Comparison of ENCODE assay signal across 9 cellular contexts in the genomic region with DNA sequence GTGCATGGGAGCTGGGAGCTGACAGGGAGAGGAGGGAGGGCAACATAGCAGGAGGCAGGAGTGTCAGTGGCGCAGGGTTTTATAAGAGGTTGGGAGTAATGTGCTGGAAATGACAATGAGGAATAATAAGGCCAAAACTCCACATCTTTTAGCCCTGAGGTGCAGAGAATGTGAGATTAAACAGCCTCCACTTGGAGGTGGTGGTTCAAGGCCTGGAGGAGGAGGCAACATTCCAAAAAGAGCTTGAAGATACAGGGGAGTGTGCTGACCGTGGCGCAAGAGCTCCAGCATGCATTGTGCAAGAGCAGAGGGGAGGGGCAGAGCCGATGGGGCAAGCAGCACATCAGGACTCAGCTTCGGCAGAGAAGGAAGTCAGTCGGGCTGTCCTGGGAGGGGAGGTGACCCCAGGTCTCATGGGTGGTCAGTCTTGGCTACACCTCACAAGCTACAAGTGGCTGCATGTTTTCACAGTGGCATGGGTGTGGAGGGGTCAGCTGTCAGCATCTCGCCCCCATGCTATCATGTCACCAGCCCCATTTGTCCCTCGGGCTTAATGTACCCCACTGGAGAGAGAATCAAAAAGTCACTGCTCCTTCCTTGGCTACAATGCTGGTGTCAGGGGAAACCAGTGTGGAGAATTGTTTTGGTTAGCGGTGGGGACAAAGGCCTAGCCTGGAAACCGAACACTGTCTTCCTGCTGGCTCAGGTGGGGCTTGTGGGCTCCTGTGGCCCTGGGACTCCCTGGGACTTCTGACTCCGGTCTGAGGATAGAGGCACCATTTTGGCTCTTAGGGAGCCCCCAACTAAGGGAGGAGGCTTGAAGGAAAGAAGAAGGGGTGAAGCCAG.
DNase-seq lines count a peak whose midpoint lies in the region; ATAC-seq, FAIRE-seq and TF ChIP-seq lines count a peak whose summit lies in the region.
"Had no signal": no experiment of that assay in that cellular context is flagged by ENCODE, and none has a peak within 500 bp of the region (broad histone marks: within the 10 kb centered on the region; RNA-seq: fewer than 3 reads in every experiment).

No MANE protein-coding gene starts in this region.

- ATAC-seq in HG03159 (IDR thresholded peaks at IDR 0.05; ENCODE audit: unreplicated experiment): no peak

- FAIRE-seq in HTR-8/SVneo (lab: Jason Lieb, UNC) (no peak), RCC 7860 (lab: Jason Lieb, UNC) (no peak)
- FAIRE-seq: GM12892 had no signal

- no peak for TF ChIP-seq CTCF in mammary epithelial cell (conservative IDR thresholded peaks at IDR 0.05 in 1 of 2, IDR thresholded peaks at IDR 0.05 in 1 of 2; ENCODE audit: extremely low read depth in 1 of 2, insufficient read depth in 1 of 2, low read depth in 1 of 2, low read length in 2 of 2)

- no peak overlapping the region for H3K4me3 ChIP-seq in mammary epithelial cell (replicated peaks in 1 of 3; ENCODE audit: insufficient read depth in 1 of 3, low read depth in 2 of 3, low read length in 3 of 3)
- peak overlapping the region in 1 of 5 donors; percentile 24 for H3K4me3 ChIP-seq in subcutaneous abdominal adipose tissue (ENCODE audit: low read depth in 1 of 5, low read length in 5 of 5)

- H3K9ac ChIP-seq in mammary epithelial cell (ENCODE audit: insufficient read depth, low read length) (no peak overlapping the region), subcutaneous abdominal adipose tissue (ENCODE audit: low read length in 5 of 5) (no peak overlapping the region)

- CTCF ChIA-PET in mammary epithelial cell (lab: Charles Lee; ENCODE audit: low non-redundant PET): interaction anchor here (0.6 kb wide), 1 partner anchor 44 kb away, joined by 3 read pairs; no protein-coding TSS in a partner anchor

- 61% methylated on average over 9 of the region's 11 CpGs for WGBS in mammary epithelial cell (ENCODE audit: low coverage, missing lambda C conversion rate)

- intact Hi-C loops in mammary epithelial cell (cut with micrococcal nuclease): no loop called here

- DNase-seq in HTR-8/SVneo (ENCODE audit: insufficient read length, low spot score): peak; percentile 64
- DNase-seq in mammary epithelial cell: peak; percentile 52
- DNase-seq in left kidney (ENCODE audit: low read depth, low spot score): peak; percentile 60
- DNase-seq in RCC 7860 (ENCODE audit: low spot score): no peak
- no peak for DNase-seq in NCI-H1092 treated with DMSO at 0.1 percent for 48 hours (lab: John Stamatoyannopoulos, UW)
- DNase-seq in activated CD8-positive, alpha-beta memory T cell treated with anti-CD3 and anti-CD28 coated beads, Interleukin-2, amount 50 U/mL, for 48 hours: no peak

- H3K79me2 ChIP-seq in mammary epithelial cell (ENCODE audit: insufficient read depth, low read length): no peaks in the 10 kb centered on the region

- no peaks in the 10 kb centered on the region for H4K20me1 ChIP-seq in mammary epithelial cell (ENCODE audit: insufficient read depth, low read length)

- no TSS peak for BruUV-seq in mammary epithelial cell (replicated peaks; lab: Mats Ljungman, UMichigan)

- H3K27me3 ChIP-seq in mammary epithelial cell (ENCODE audit: insufficient read depth, low read length) (no peaks in the 10 kb centered on the region), subcutaneous abdominal adipose tissue (ENCODE audit: control insufficient read depth in 5 of 5, insufficient read depth in 4 of 5, low read length in 5 of 5) (no peaks in the 10 kb centered on the region)

- peaks cover 7% of the 10 kb centered on the region for H3K9me3 ChIP-seq in mammary epithelial cell (replicated peaks; ENCODE audit: insufficient read depth, low read length)
- H3K9me3 ChIP-seq in subcutaneous abdominal adipose tissue (ENCODE audit: control insufficient read depth in 5 of 5, low read length in 5 of 5): peaks cover 2 to 14% (median 7%) of the 10 kb centered on the region in 5 donors

- in situ Hi-C loops in mammary epithelial cell (cut with MboI; ENCODE audit: low sequenced_read_pairs in 2 of 2): no loop called here

- peaks cover 36% of the 10 kb centered on the region for H3K4me1 ChIP-seq in mammary epithelial cell (ENCODE audit: insufficient read depth, low read length)
- H3K4me1 ChIP-seq in subcutaneous abdominal adipose tissue (ENCODE audit: control insufficient read depth in 5 of 5, insufficient read depth in 5 of 5, low read length in 5 of 5): peaks cover 8 to 17% (median 14%) of the 10 kb centered on the region in 5 donors

- no peak overlapping the region for H3K4me2 ChIP-seq in mammary epithelial cell (ENCODE audit: insufficient read depth, low read depth, low read length)

- no peaks in the 10 kb centered on the region for H3K36me3 ChIP-seq in mammary epithelial cell (ENCODE audit: insufficient read depth, low read length)
- no peaks in the 10 kb centered on the region for H3K36me3 ChIP-seq in subcutaneous abdominal adipose tissue (ENCODE audit: control insufficient read depth in 5 of 5, insufficient read depth in 5 of 5, low read length in 5 of 5)

- H2AFZ ChIP-seq in mammary epithelial cell (ENCODE audit: low read depth, low read length): peak overlapping the region; percentile 4

- H3K27ac ChIP-seq in mammary epithelial cell (ENCODE audit: insufficient read depth, low read depth, low read length) (no peak overlapping the region), subcutaneous abdominal adipose tissue (ENCODE audit: low read depth, low read length) (peak overlapping the region; percentile 41)

- dilution Hi-C loops in mammary epithelial cell (cut with HindIII; ENCODE audit: low sequenced_read_pairs): no loop called here

Comparison
In these comparisons a context has a peak if more than half of its experiments do, and no peak if none do; other contexts are left out.
1. DNase-seq: peak in HTR-8/SVneo (single experiment), mammary epithelial cell (single experiment) and left kidney (single experiment); none in RCC 7860 (single experiment), NCI-H1092 treated with DMSO at 0.1 percent for 48 hours (single experiment) and activated CD8-positive, alpha-beta memory T cell treated with anti-CD3 and anti-CD28 coated beads, Interleukin-2, amount 50 U/mL, for 48 hours (single experiment).